ENCODE assay signal across 11 cellular contexts in the genomic region with DNA sequence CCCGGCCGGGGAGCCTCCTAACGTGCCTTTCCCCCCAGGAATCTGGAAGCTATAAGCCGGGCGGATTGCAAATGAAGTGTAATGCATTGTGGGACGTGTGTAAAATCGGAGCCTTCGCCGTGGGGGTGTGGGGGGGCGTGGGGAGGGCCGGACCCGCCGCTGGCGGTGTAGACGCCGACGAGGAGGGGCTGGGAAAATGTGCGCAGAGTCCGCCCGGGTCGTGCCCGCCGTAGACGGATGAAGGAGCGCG. TPM values are rescaled to one million over a fixed set of nuclear protein-coding genes. Genes with fewer than 3 reads are reported as not detected.
DNase-seq lines count a peak whose midpoint lies in the region; ATAC-seq and TF ChIP-seq lines count a peak whose summit lies in the region.
"Had no signal": no experiment of that assay in that cellular context is flagged by ENCODE, and none has a peak within 500 bp of the region (broad histone marks: within the 10 kb centered on the region; RNA-seq: fewer than 3 reads in every experiment).

No MANE protein-coding gene starts in this region.

- H3K36me3 ChIP-seq in HUES48 (ENCODE audit: control insufficient read depth, insufficient read depth, low read length) (no peaks in the 10 kb centered on the region), colonic mucosa (no peaks in the 10 kb centered on the region), left lung (no peaks in the 10 kb centered on the region), stomach (no peaks in the 10 kb centered on the region)

- H3K9ac ChIP-seq in HUES48 (ENCODE audit: low read depth, low read length) (peak overlapping the region; percentile 79), colonic mucosa (ENCODE audit: low read depth in 2 of 2, low read length in 2 of 2) (no peak overlapping the region)

- ATAC-seq in left lung: no peak
- ATAC-seq in HG03095 (IDR thresholded peaks at IDR 0.05; ENCODE audit: unreplicated experiment): no peak

- TF ChIP-seq POLR2A in stomach (IDR thresholded peaks at IDR 0.05): no peak

- peak overlapping the region; percentile 64 for H3K27ac ChIP-seq in HUES48 (ENCODE audit: low read depth, low read length)
- H3K27ac ChIP-seq in colonic mucosa: no peak overlapping the region
- no peak overlapping the region for H3K27ac ChIP-seq in left lung
- peak overlapping the region in 4 of 5 donors; percentile 39 to 83 (median 80) for H3K27ac ChIP-seq in stomach

- TF ChIP-seq CTCF in colonic mucosa (IDR thresholded peaks at IDR 0.05): no peak
- no peak for TF ChIP-seq CTCF in left lung (IDR thresholded peaks at IDR 0.05)
- no peak for TF ChIP-seq CTCF in stomach (IDR thresholded peaks at IDR 0.05)

- H3K4me1 ChIP-seq in HUES48 (ENCODE audit: control insufficient read depth, insufficient read depth, low read length) (peaks cover 34% of the 10 kb centered on the region), colonic mucosa (no peaks in the 10 kb centered on the region), left lung (peaks cover 10 to 27% of the 10 kb centered on the region in 2 donors), stomach (peaks cover 9 to 43% (median 33%) of the 10 kb centered on the region in 4 donors)

- no peaks in the 10 kb centered on the region for H3K9me3 ChIP-seq in HUES48 (ENCODE audit: control insufficient read depth, insufficient read depth, low read length)
- H3K9me3 ChIP-seq in colonic mucosa: no peaks in the 10 kb centered on the region
- no peaks in the 10 kb centered on the region for H3K9me3 ChIP-seq in left lung
- no peaks in the 10 kb centered on the region for H3K9me3 ChIP-seq in stomach

- intact Hi-C loops in colonic mucosa (cut with DNase I): no loop called here
- intact Hi-C loops in left lung (cut with DNase I): no loop called here
- intact Hi-C loops in stomach (cut with DNase I; ENCODE audit: low total_unique reads): no loop called here

- 2 to 16% (median 3%) methylated on average over 11 to 26 of the region's 26 CpGs for WGBS in stomach, 5 donors

- peak overlapping the region; percentile 86 for H3K4me3 ChIP-seq in HUES48 (ENCODE audit: low read depth, low read length)
- peak overlapping the region; percentile 52 for H3K4me3 ChIP-seq in colonic mucosa
- peak overlapping the region; percentile 42 to 58 for H3K4me3 ChIP-seq in left lung
- peak overlapping the region; percentile 68 to 87 (median 80) for H3K4me3 ChIP-seq in stomach

- TF ChIP-seq EP300 in stomach (IDR thresholded peaks at IDR 0.05): no peak

- H3K27me3 ChIP-seq in HUES48 (ENCODE audit: control insufficient read depth, insufficient read depth, low read length): peaks cover 60% of the 10 kb centered on the region
- H3K27me3 ChIP-seq in colonic mucosa: peaks cover 31% of the 10 kb centered on the region
- peaks cover 4 to 40% of the 10 kb centered on the region in 2 donors for H3K27me3 ChIP-seq in left lung
- peaks cover 0 to 28% (median 11%) of the 10 kb centered on the region in 3 donors for H3K27me3 ChIP-seq in stomach

- no peak for DNase-seq in colonic mucosa
- DNase-seq in left lung: no peak
- DNase-seq in stomach: no peak
- DNase-seq in EL: no peak
- DNase-seq in NCI-H1048 (lab: John Stamatoyannopoulos, UW): no peak
- DNase-seq in effector CD8-positive, alpha-beta T cell (lab: John Stamatoyannopoulos, UW): no peak
- DNase-seq: activated CD4-positive, alpha-beta T cell treated with anti-CD3 and anti-CD28 coated beads, Interleukin-2, amount 50 U/mL, for 4 hours; NCI-H1417 treated with DMSO at 0.1 percent for 48 hours; RPMI8226 had no signal

RNA-seq across cellular contexts. Expression of gene STOX2, which starts 1.3 kb away (rescaled TPM):
- total RNA-seq in colonic mucosa (1 to 10 TPM in 1 of 2 donors, under 1 TPM in 1; 0.89 to 2.5 TPM), left lung (10 to 100 TPM; 12.4 to 14.3 TPM), stomach (10 to 100 TPM in 3 of 5 donors, 1 to 10 TPM in 1, under 1 TPM in 1; 0.29 to 55.8 (median 18.7) TPM)
- polyA plus RNA-seq in stomach: 1 to 10 TPM in 2 of 3 donors, under 1 TPM in 1; 1.00 to 3.4 (median 2.1) TPM

Comparison
In these comparisons a context has a peak if more than half of its experiments do, and no peak if none do; other contexts are left out.
1. H3K27ac ChIP-seq: peak in HUES48 (single experiment) and stomach (4 of 5); none in colonic mucosa (single experiment) and left lung (0 of 2).
2. Peak in every context shown above with its lines, with median percentiles within 50 percentile points of each other: H3K4me3 ChIP-seq.